ENCODE assay signal across 1 cellular context in the genomic region with DNA sequence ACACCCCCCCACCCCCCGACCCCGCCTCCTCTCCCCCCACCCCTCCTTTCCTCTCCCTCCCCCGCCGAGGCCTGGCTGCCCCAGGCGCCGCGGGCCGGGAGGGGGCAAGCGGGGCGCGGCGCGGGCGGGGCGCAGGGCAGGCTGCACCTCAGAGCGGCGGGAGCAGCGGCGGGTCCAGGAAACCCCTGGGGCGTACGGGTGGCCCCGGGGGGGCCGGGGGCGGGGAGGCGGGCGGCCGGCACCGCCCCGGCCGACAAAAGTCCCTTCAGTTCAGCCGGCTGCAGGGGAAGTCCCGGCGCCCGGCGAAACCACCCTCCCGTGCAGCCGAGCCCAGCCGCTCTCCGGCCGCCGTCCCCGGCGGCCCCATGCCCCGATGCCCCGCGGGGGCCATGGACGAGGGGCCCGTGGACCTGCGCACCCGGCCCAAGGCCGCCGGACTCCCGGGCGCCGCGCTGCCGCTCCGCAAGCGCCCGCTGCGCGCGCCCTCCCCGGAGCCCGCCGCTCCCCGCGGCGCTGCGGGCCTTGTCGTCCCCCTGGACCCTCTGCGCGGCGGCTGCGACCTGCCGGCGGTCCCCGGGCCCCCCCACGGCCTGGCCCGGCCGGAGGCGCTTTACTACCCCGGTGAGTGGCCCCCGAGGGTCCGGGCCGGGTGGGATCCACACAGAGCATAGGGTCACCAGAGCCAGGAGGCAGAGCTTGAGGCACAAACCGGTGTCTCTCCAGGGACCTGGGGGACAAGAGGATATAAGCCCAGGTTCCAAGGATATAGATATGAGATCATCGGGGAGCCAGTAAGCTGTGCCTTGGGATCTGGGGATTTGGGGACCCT.
TF ChIP-seq lines count a peak whose summit lies in the region.

A gene with protein sequence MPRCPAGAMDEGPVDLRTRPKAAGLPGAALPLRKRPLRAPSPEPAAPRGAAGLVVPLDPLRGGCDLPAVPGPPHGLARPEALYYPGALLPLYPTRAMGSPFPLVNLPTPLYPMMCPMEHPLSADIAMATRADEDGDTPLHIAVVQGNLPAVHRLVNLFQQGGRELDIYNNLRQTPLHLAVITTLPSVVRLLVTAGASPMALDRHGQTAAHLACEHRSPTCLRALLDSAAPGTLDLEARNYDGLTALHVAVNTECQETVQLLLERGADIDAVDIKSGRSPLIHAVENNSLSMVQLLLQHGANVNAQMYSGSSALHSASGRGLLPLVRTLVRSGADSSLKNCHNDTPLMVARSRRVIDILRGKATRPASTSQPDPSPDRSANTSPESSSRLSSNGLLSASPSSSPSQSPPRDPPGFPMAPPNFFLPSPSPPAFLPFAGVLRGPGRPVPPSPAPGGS (plus strand): TSS at position 283 of the 829 bp plus-strand sequence. CDS start 83 bp downstream, at position 366.

TF ChIP-seq in K562, 482 proteins besides CTCF, POLR2A, EP300 and RAD21 (continued from another document and continues in another):
- TF ChIP-seq, protein P1, sequence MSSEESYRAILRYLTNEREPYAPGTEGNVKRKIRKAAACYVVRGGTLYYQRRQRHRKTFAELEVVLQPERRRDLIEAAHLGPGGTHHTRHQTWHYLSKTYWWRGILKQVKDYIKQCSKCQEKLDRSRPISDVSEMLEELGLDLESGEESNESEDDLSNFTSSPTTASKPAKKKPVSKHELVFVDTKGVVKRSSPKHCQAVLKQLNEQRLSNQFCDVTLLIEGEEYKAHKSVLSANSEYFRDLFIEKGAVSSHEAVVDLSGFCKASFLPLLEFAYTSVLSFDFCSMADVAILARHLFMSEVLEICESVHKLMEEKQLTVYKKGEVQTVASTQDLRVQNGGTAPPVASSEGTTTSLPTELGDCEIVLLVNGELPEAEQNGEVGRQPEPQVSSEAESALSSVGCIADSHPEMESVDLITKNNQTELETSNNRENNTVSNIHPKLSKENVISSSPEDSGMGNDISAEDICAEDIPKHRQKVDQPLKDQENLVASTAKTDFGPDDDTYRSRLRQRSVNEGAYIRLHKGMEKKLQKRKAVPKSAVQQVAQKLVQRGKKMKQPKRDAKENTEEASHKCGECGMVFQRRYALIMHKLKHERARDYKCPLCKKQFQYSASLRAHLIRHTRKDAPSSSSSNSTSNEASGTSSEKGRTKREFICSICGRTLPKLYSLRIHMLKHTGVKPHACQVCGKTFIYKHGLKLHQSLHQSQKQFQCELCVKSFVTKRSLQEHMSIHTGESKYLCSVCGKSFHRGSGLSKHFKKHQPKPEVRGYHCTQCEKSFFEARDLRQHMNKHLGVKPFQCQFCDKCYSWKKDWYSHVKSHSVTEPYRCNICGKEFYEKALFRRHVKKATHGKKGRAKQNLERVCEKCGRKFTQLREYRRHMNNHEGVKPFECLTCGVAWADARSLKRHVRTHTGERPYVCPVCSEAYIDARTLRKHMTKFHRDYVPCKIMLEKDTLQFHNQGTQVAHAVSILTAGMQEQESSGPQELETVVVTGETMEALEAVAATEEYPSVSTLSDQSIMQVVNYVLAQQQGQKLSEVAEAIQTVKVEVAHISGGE (CRISPR knock-in tag; IDR thresholded peaks at IDR 0.05): peak in 1 of 3 experiments; percentile 66; a peak in 2 of 6 replicates
- TF ChIP-seq MAFK (IDR thresholded peaks at IDR 0.05; ENCODE audit: low read length) (no peak), MEIS2 (IDR thresholded peaks at IDR 0.05; ENCODE audit: partially characterized antibody) (no peak), ZNF668 (CRISPR knock-in tag; IDR thresholded peaks at IDR 0.05) (no peak), ZBTB7A (IDR thresholded peaks at IDR 0.05; ENCODE audit: borderline replicate concordance, control insufficient read depth, low read depth, low read length) (peak; percentile 82), HNRNPUL1 (IDR thresholded peaks at IDR 0.05; ENCODE audit: low read length) (no peak), SNRNP70 (optimal IDR thresholded peaks at IDR 0.05; ENCODE audit: low read depth, low read length) (no peak), PURB (CRISPR knock-in tag; IDR thresholded peaks at IDR 0.05; ENCODE audit: low read depth) (no peak), HNRNPL (IDR thresholded peaks at IDR 0.05; ENCODE audit: low read depth, low read length) (peak; percentile 10; the same call in 1 of the 2 replicates), ZFX (CRISPR knock-in tag; IDR thresholded peaks at IDR 0.05) (peak; percentile 51), CBX8 (IDR thresholded peaks at IDR 0.05; ENCODE audit: borderline replicate concordance, extremely low read depth, low read depth, low read length, poor library complexity, severe bottlenecking) (no peak), SIRT6 (IDR thresholded peaks at IDR 0.05; ENCODE audit: low read depth, low read length) (no peak), GABPA (tag; conservative IDR thresholded peaks at IDR 0.05; ENCODE audit: low read depth) (peak; percentile 36; the same call in 1 of the 2 replicates), NFIX (CRISPR knock-in tag; IDR thresholded peaks at IDR 0.05; ENCODE audit: low read depth) (no peak), GABPB2 (CRISPR knock-in tag; conservative IDR thresholded peaks at IDR 0.05) (no peak), ZNF699 (CRISPR knock-in tag; IDR thresholded peaks at IDR 0.05; ENCODE audit: insufficient replicate concordance) (no peak), PRPF4 (IDR thresholded peaks at IDR 0.05; ENCODE audit: insufficient read depth, low read depth, low read length, poor library complexity, severe bottlenecking) (no peak), RB1 (IDR thresholded peaks at IDR 0.05; ENCODE audit: low read depth) (peak; percentile 37), NFYB (IDR thresholded peaks at IDR 0.05; ENCODE audit: extremely low read depth, insufficient read length) (no peak), NR4A1 (CRISPR knock-in tag; IDR thresholded peaks at IDR 0.05) (no peak), NR4A1 (tag; IDR thresholded peaks at IDR 0.05) (no peak), GATAD2B (IDR thresholded peaks at IDR 0.05; ENCODE audit: borderline replicate concordance) (peak; percentile 47; the same call in 1 of the 2 replicates)
- TF ChIP-seq, protein P2, sequence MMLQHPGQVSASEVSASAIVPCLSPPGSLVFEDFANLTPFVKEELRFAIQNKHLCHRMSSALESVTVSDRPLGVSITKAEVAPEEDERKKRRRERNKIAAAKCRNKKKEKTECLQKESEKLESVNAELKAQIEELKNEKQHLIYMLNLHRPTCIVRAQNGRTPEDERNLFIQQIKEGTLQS (IDR thresholded peaks at IDR 0.05): 0 out of 2 replicates have a peak, but pooled peaks have one; percentile 6
- TF ChIP-seq, protein P2 (CRISPR knock-in tag; conservative IDR thresholded peaks at IDR 0.05): no peak
- TF ChIP-seq, protein P3, sequence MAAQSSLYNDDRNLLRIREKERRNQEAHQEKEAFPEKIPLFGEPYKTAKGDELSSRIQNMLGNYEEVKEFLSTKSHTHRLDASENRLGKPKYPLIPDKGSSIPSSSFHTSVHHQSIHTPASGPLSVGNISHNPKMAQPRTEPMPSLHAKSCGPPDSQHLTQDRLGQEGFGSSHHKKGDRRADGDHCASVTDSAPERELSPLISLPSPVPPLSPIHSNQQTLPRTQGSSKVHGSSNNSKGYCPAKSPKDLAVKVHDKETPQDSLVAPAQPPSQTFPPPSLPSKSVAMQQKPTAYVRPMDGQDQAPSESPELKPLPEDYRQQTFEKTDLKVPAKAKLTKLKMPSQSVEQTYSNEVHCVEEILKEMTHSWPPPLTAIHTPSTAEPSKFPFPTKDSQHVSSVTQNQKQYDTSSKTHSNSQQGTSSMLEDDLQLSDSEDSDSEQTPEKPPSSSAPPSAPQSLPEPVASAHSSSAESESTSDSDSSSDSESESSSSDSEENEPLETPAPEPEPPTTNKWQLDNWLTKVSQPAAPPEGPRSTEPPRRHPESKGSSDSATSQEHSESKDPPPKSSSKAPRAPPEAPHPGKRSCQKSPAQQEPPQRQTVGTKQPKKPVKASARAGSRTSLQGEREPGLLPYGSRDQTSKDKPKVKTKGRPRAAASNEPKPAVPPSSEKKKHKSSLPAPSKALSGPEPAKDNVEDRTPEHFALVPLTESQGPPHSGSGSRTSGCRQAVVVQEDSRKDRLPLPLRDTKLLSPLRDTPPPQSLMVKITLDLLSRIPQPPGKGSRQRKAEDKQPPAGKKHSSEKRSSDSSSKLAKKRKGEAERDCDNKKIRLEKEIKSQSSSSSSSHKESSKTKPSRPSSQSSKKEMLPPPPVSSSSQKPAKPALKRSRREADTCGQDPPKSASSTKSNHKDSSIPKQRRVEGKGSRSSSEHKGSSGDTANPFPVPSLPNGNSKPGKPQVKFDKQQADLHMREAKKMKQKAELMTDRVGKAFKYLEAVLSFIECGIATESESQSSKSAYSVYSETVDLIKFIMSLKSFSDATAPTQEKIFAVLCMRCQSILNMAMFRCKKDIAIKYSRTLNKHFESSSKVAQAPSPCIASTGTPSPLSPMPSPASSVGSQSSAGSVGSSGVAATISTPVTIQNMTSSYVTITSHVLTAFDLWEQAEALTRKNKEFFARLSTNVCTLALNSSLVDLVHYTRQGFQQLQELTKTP (IDR thresholded peaks at IDR 0.05; ENCODE audit: low read depth in 1 of 2, partially characterized antibody in 2 of 2): no peak
- TF ChIP-seq, protein P4, sequence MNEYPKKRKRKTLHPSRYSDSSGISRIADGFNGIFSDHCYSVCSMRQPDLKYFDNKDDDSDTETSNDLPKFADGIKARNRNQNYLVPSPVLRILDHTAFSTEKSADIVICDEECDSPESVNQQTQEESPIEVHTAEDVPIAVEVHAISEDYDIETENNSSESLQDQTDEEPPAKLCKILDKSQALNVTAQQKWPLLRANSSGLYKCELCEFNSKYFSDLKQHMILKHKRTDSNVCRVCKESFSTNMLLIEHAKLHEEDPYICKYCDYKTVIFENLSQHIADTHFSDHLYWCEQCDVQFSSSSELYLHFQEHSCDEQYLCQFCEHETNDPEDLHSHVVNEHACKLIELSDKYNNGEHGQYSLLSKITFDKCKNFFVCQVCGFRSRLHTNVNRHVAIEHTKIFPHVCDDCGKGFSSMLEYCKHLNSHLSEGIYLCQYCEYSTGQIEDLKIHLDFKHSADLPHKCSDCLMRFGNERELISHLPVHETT (CRISPR knock-in tag; conservative IDR thresholded peaks at IDR 0.05 in 1 of 2, IDR thresholded peaks at IDR 0.05 in 1 of 2): peak in 1 of 2 experiments; percentile 83; a peak in 2 of 4 replicates
- TF ChIP-seq, protein P5, sequence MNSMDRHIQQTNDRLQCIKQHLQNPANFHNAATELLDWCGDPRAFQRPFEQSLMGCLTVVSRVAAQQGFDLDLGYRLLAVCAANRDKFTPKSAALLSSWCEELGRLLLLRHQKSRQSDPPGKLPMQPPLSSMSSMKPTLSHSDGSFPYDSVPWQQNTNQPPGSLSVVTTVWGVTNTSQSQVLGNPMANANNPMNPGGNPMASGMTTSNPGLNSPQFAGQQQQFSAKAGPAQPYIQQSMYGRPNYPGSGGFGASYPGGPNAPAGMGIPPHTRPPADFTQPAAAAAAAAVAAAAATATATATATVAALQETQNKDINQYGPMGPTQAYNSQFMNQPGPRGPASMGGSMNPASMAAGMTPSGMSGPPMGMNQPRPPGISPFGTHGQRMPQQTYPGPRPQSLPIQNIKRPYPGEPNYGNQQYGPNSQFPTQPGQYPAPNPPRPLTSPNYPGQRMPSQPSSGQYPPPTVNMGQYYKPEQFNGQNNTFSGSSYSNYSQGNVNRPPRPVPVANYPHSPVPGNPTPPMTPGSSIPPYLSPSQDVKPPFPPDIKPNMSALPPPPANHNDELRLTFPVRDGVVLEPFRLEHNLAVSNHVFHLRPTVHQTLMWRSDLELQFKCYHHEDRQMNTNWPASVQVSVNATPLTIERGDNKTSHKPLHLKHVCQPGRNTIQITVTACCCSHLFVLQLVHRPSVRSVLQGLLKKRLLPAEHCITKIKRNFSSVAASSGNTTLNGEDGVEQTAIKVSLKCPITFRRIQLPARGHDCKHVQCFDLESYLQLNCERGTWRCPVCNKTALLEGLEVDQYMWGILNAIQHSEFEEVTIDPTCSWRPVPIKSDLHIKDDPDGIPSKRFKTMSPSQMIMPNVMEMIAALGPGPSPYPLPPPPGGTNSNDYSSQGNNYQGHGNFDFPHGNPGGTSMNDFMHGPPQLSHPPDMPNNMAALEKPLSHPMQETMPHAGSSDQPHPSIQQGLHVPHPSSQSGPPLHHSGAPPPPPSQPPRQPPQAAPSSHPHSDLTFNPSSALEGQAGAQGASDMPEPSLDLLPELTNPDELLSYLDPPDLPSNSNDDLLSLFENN (IDR thresholded peaks at IDR 0.05; ENCODE audit: low read depth in 2 of 2, low read length in 2 of 2): no peak
- TF ChIP-seq, protein P6, sequence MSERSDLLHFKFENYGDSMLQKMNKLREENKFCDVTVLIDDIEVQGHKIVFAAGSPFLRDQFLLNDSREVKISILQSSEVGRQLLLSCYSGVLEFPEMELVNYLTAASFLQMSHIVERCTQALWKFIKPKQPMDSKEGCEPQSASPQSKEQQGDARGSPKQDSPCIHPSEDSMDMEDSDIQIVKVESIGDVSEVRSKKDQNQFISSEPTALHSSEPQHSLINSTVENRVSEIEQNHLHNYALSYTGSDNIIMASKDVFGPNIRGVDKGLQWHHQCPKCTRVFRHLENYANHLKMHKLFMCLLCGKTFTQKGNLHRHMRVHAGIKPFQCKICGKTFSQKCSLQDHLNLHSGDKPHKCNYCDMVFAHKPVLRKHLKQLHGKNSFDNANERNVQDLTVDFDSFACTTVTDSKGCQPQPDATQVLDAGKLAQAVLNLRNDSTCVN (CRISPR knock-in tag; IDR thresholded peaks at IDR 0.05): no peak
- TF ChIP-seq, protein P7, sequence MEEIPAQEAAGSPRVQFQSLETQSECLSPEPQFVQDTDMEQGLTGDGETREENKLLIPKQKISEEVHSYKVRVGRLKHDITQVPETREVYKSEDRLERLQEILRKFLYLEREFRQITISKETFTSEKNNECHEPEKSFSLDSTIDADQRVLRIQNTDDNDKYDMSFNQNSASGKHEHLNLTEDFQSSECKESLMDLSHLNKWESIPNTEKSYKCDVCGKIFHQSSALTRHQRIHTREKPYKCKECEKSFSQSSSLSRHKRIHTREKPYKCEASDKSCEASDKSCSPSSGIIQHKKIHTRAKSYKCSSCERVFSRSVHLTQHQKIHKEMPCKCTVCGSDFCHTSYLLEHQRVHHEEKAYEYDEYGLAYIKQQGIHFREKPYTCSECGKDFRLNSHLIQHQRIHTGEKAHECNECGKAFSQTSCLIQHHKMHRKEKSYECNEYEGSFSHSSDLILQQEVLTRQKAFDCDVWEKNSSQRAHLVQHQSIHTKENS (CRISPR knock-in tag; IDR thresholded peaks at IDR 0.05): no peak
- TF ChIP-seq, protein P8, sequence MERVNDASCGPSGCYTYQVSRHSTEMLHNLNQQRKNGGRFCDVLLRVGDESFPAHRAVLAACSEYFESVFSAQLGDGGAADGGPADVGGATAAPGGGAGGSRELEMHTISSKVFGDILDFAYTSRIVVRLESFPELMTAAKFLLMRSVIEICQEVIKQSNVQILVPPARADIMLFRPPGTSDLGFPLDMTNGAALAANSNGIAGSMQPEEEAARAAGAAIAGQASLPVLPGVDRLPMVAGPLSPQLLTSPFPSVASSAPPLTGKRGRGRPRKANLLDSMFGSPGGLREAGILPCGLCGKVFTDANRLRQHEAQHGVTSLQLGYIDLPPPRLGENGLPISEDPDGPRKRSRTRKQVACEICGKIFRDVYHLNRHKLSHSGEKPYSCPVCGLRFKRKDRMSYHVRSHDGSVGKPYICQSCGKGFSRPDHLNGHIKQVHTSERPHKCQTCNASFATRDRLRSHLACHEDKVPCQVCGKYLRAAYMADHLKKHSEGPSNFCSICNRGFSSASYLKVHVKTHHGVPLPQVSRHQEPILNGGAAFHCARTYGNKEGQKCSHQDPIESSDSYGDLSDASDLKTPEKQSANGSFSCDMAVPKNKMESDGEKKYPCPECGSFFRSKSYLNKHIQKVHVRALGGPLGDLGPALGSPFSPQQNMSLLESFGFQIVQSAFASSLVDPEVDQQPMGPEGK (CRISPR knock-in tag; IDR thresholded peaks at IDR 0.05; ENCODE audit: borderline replicate concordance): no peak
